9 cellular contexts compared by ENCODE assay signal in the genomic region with DNA sequence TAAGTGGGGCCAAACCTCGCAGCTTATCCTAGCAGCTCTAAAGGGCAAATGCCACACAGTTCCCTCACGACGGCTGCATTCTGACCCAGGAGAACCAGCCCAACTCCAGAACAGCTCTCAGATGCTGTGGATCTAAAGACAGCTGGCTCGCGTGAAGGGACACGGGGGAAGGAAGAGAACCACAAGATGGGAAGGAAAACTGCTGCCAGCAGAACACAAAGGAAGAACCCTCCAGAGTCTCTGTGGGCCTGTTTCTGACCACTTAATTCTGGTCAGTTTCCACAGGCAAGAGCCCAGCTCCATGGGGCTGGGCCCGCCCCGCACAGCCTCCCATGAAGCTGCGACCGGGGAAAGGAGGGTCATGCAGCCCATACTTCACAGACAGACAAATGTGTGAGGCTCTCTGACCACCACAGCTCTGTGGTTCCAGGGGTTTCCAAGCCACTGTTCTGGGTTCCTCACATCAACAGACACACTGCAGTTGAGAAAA.
DNase-seq lines count a peak whose midpoint lies in the region; ATAC-seq and TF ChIP-seq lines count a peak whose summit lies in the region.
"Had no signal": no experiment of that assay in that cellular context is flagged by ENCODE, and none has a peak within 500 bp of the region (broad histone marks: within the 10 kb centered on the region; RNA-seq: fewer than 3 reads in every experiment).

No MANE protein-coding gene starts in this region.

- H3K36me3 ChIP-seq in esophagus muscularis mucosa, result peaks cover 0 to 17% (median 3%) of the 10 kb centered on the region in 4 donors

- no peak overlapping the region for H3K4me3 ChIP-seq in esophagus muscularis mucosa

- no peak for DNase-seq in activated naive CD4-positive, alpha-beta T cell treated with anti-CD3 and anti-CD28 coated beads, Interleukin-2, amount 50 U/mL, for 16 hours
- DNase-seq in esophagus muscularis mucosa (ENCODE audit: extremely low spot score) (no peak), type B pancreatic cell (ENCODE audit: extremely low spot score, unreplicated experiment) (no peak), DMS79 (lab: John Stamatoyannopoulos, UW) (no peak), NCI-H69 (lab: John Stamatoyannopoulos, UW) (no peak)
- DNase-seq in natural killer cell treated with Interleukin-12 subunit alpha and Interleukin-12 subunit beta and Interleukin-15 and Interleukin-18, amount 100 ng/mL, for 72 hours (ENCODE audit: low spot score), result no peak
- no peak for DNase-seq in activated T-cell treated with anti-CD3 and anti-CD28 coated beads, Interleukin-2, amount 50 U/mL, for 1 hour
- DNase-seq: activated T-cell treated with anti-CD3 and anti-CD28 coated beads for 4 hours had no signal

- no peak overlapping the region for H3K4me3 Mint-ChIP-seq in activated naive CD4-positive, alpha-beta T cell treated with anti-CD3 and anti-CD28 coated beads, Interleukin-2, amount 50 U/mL, for 24 hours
- no peak overlapping the region for H3K4me3 Mint-ChIP-seq in natural killer cell treated with Interleukin-12 subunit alpha and Interleukin-12 subunit beta and Interleukin-15 and Interleukin-18, amount 100 ng/mL, for 72 hours
- H3K4me3 Mint-ChIP-seq in type B pancreatic cell, result no peak overlapping the region

- peak overlapping the region; percentile 81 for H3K27ac Mint-ChIP-seq in activated naive CD4-positive, alpha-beta T cell treated with anti-CD3 and anti-CD28 coated beads, Interleukin-2, amount 50 U/mL, for 24 hours
- no peak overlapping the region for H3K27ac Mint-ChIP-seq in natural killer cell treated with Interleukin-12 subunit alpha and Interleukin-12 subunit beta and Interleukin-15 and Interleukin-18, amount 100 ng/mL, for 72 hours
- H3K27ac Mint-ChIP-seq in type B pancreatic cell, result peak overlapping the region; percentile 75

- H3K4me1 Mint-ChIP-seq in activated naive CD4-positive, alpha-beta T cell treated with anti-CD3 and anti-CD28 coated beads, Interleukin-2, amount 50 U/mL, for 24 hours, result peaks cover 85% of the 10 kb centered on the region
- peaks cover 33 to 44% of the 10 kb centered on the region in 2 donors for H3K4me1 Mint-ChIP-seq in natural killer cell treated with Interleukin-12 subunit alpha and Interleukin-12 subunit beta and Interleukin-15 and Interleukin-18, amount 100 ng/mL, for 72 hours (ENCODE audit: low read depth in 2 of 2)
- H3K4me1 Mint-ChIP-seq in type B pancreatic cell (ENCODE audit: unreplicated experiment), result peaks cover 56% of the 10 kb centered on the region

- H3K27ac ChIP-seq in esophagus muscularis mucosa (replicated peaks in 1 of 4), result peak overlapping the region; percentile 91 to 95 (median 93)

- intact Hi-C loops in esophagus muscularis mucosa (cut with DNase I), result no loop called here

- 44% methylated on average over 10 of the region's 10 CpGs for WGBS in esophagus muscularis mucosa

- no peak for TF ChIP-seq POLR2A in esophagus muscularis mucosa (IDR thresholded peaks at IDR 0.05; ENCODE audit: low read depth)

- H3K36me3 Mint-ChIP-seq in activated naive CD4-positive, alpha-beta T cell treated with anti-CD3 and anti-CD28 coated beads, Interleukin-2, amount 50 U/mL, for 24 hours, result peaks cover 9% of the 10 kb centered on the region
- H3K36me3 Mint-ChIP-seq in natural killer cell treated with Interleukin-12 subunit alpha and Interleukin-12 subunit beta and Interleukin-15 and Interleukin-18, amount 100 ng/mL, for 72 hours, result no peaks in the 10 kb centered on the region
- H3K36me3 Mint-ChIP-seq in type B pancreatic cell, result peaks cover 32% of the 10 kb centered on the region

- H3K4me1 ChIP-seq in esophagus muscularis mucosa, result peaks cover 91 to 99% (median 98%) of the 10 kb centered on the region in 4 donors

- no peaks in the 10 kb centered on the region for H3K9me3 ChIP-seq in esophagus muscularis mucosa

- TF ChIP-seq CTCF in esophagus muscularis mucosa (IDR thresholded peaks at IDR 0.05), result no peak
- no peak for TF ChIP-seq CTCF in type B pancreatic cell (conservative IDR thresholded peaks at IDR 0.05)

- no peak for TF ChIP-seq EP300 in esophagus muscularis mucosa (IDR thresholded peaks at IDR 0.05)

- H3K27me3 Mint-ChIP-seq in activated naive CD4-positive, alpha-beta T cell treated with anti-CD3 and anti-CD28 coated beads, Interleukin-2, amount 50 U/mL, for 24 hours, result no peaks in the 10 kb centered on the region
- H3K27me3 Mint-ChIP-seq in natural killer cell treated with Interleukin-12 subunit alpha and Interleukin-12 subunit beta and Interleukin-15 and Interleukin-18, amount 100 ng/mL, for 72 hours, result no peaks in the 10 kb centered on the region
- H3K27me3 Mint-ChIP-seq in type B pancreatic cell, result no peaks in the 10 kb centered on the region

- H3K9me3 Mint-ChIP-seq in activated naive CD4-positive, alpha-beta T cell treated with anti-CD3 and anti-CD28 coated beads, Interleukin-2, amount 50 U/mL, for 24 hours, result no peaks in the 10 kb centered on the region
- no peaks in the 10 kb centered on the region for H3K9me3 Mint-ChIP-seq in natural killer cell treated with Interleukin-12 subunit alpha and Interleukin-12 subunit beta and Interleukin-15 and Interleukin-18, amount 100 ng/mL, for 72 hours
- H3K9me3 Mint-ChIP-seq in type B pancreatic cell, result no peaks in the 10 kb centered on the region

- peak; percentile 46 to 55 for ATAC-seq in natural killer cell treated with Interleukin-12 subunit alpha and Interleukin-12 subunit beta and Interleukin-15 and Interleukin-18, amount 100 ng/mL, for 72 hours

- no peaks in the 10 kb centered on the region for H3K27me3 ChIP-seq in esophagus muscularis mucosa

Comparison
In these comparisons a context has a peak if more than half of its experiments do, and no peak if none do; other contexts are left out.
1. H3K27ac Mint-ChIP-seq: peak in activated naive CD4-positive, alpha-beta T cell treated with anti-CD3 and anti-CD28 coated beads, Interleukin-2, amount 50 U/mL, for 24 hours (single experiment) and type B pancreatic cell (single experiment); none in natural killer cell treated with Interleukin-12 subunit alpha and Interleukin-12 subunit beta and Interleukin-15 and Interleukin-18, amount 100 ng/mL, for 72 hours (0 of 2).